ENCODE assay signal across 15 cellular contexts in genomic region chr7:15463801-15464761, GRCh38.
DNase-seq lines count a peak whose midpoint lies in the region; ATAC-seq and TF ChIP-seq lines count a peak whose summit lies in the region.
"Had no signal": no experiment of that assay in that cellular context is flagged by ENCODE, and none has a peak within 500 bp of the region (broad histone marks: within the 10 kb centered on the region; RNA-seq: fewer than 3 reads in every experiment).

No MANE protein-coding gene starts in this region.

- ATAC-seq in GM19023 (IDR thresholded peaks at IDR 0.05; ENCODE audit: unreplicated experiment), result no peak
- ATAC-seq: T-cell had no signal

- DNase-seq in HCEC 1CT (peak; percentile 33), fibroblast of gingiva (ENCODE audit: low read depth) (peak; percentile 87), uterus (no peak), NCI-H774 (lab: John Stamatoyannopoulos, UW) (no peak), NCI-H1694 (lab: John Stamatoyannopoulos, UW) (no peak)
- DNase-seq: C1 segment of cervical spinal cord; central memory CD4-positive, alpha-beta T cell; DMS 273 treated with DMSO at 0.1 percent for 48 hours; KBM-7; mammary epithelial cell; NCI-H1092; RPMI8226; T-cell had no signal

- H3K36me3 ChIP-seq in muscle layer of duodenum (ENCODE audit: control insufficient read depth in 1 of 2, insufficient read depth in 2 of 2, low read length in 2 of 2) (no peaks in the 10 kb centered on the region), uterus (no peaks in the 10 kb centered on the region)

- H3K9me3 ChIP-seq in muscle layer of duodenum (ENCODE audit: control insufficient read depth in 1 of 2, low read length in 2 of 2) (no peaks in the 10 kb centered on the region), uterus (no peaks in the 10 kb centered on the region)

- no peak for TF ChIP-seq POLR2A in uterus (IDR thresholded peaks at IDR 0.05)

- H3K27me3 ChIP-seq in muscle layer of duodenum (ENCODE audit: low read depth, low read length) (no peaks in the 10 kb centered on the region), uterus (no peaks in the 10 kb centered on the region)

- intact Hi-C loops in uterus (cut with DNase I; ENCODE audit: low total_unique reads), result no loop called here

- peaks cover 0 to 18% of the 10 kb centered on the region in 2 donors for H3K4me1 ChIP-seq in muscle layer of duodenum (ENCODE audit: control insufficient read depth in 1 of 2, insufficient read depth in 2 of 2, low read length in 2 of 2)
- peaks cover 0 to 13% of the 10 kb centered on the region in 2 donors for H3K4me1 ChIP-seq in uterus

- H3K27ac ChIP-seq in muscle layer of duodenum (ENCODE audit: low read length) (peak overlapping the region; percentile 0), uterus (peak overlapping the region; percentile 48 to 49)

- TF ChIP-seq CTCF in uterus (IDR thresholded peaks at IDR 0.05), result no peak

- H3K4me3 ChIP-seq in muscle layer of duodenum (ENCODE audit: low read depth in 1 of 2, low read length in 2 of 2) (no peak overlapping the region), uterus (no peak overlapping the region)

Comparison
In these comparisons a context has a peak if more than half of its experiments do, and no peak if none do; other contexts are left out.
1. DNase-seq: peak in HCEC 1CT (single experiment) and fibroblast of gingiva (single experiment); none in uterus (0 of 2), NCI-H774 (single experiment) and NCI-H1694 (single experiment).